ENCODE assay signal across 27 cellular contexts in the genomic region with DNA sequence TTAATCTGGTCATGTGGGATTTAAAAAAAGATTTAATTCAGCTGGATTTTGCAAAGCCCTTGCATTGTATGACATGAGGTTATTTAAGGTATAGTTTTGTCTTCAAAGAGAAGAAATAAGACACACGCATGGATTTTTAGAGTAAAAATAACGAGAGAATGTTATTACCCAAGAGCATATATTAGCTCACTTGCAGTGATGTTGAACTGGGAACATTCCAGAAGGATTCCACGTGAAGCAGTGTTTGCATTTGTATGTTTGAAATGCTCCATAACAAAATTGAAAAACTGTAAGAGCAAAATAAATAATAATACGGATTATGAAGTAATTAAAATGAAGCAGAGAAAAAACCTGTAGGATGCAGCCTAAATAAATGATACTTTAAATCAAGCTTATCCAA.
DNase-seq lines count a peak whose midpoint lies in the region; TF ChIP-seq lines count a peak whose summit lies in the region.
"Had no signal": no experiment of that assay in that cellular context is flagged by ENCODE, and none has a peak within 500 bp of the region (broad histone marks: within the 10 kb centered on the region; RNA-seq: fewer than 3 reads in every experiment).

No MANE protein-coding gene starts in this region.

- H2AFZ ChIP-seq in neural progenitor cell (replicated peaks) (peak overlapping the region; percentile 7), MM.1S (ENCODE audit: low read length) (no peak overlapping the region)
- H2AFZ ChIP-seq: parathyroid adenoma had no signal

- H3K9ac ChIP-seq in adipocyte (ENCODE audit: low read length): no peak overlapping the region
- no peak overlapping the region for H3K9ac ChIP-seq in neural progenitor cell
- H3K9ac ChIP-seq in MM.1S (ENCODE audit: low read length): no peak overlapping the region
- H3K9ac ChIP-seq: KMS-11, parathyroid adenoma had no signal

- CTCF ChIA-PET in Caco-2 (lab: Charles Lee): interaction anchor here (0.5 kb wide), 1 partner anchor 167 kb away, joined by 3 read pairs; no protein-coding TSS in a partner anchor

- H3K4me1 Mint-ChIP-seq in Caco-2 (ENCODE audit: low read depth, unreplicated experiment) (peaks cover 48% of the 10 kb centered on the region), neural progenitor cell (peaks cover 38% of the 10 kb centered on the region)
- H3K4me1 Mint-ChIP-seq: activated CD8-positive, alpha-beta memory T cell treated with anti-CD3 and anti-CD28 coated beads, Interleukin-2, amount 10 ng/mL, durations not matched to agents 7 days and 5 days; central memory CD8-positive, alpha-beta T cell had no signal

- H3K27ac ChIP-seq in neural progenitor cell (no peak overlapping the region), MM.1S (ENCODE audit: low read length) (no peak overlapping the region)
- H3K27ac ChIP-seq: KMS-11, parathyroid adenoma had no signal

- peaks cover 8% of the 10 kb centered on the region for H3F3A ChIP-seq in neural progenitor cell (ENCODE audit: low read depth)
- H3F3A ChIP-seq in MM.1S (ENCODE audit: insufficient read depth, low read length): no peaks in the 10 kb centered on the region

- H3K79me2 ChIP-seq in neural progenitor cell (ENCODE audit: low read depth) (no peaks in the 10 kb centered on the region), MM.1S (ENCODE audit: low read length) (no peaks in the 10 kb centered on the region)
- H3K79me2 ChIP-seq: parathyroid adenoma had no signal

- no peak overlapping the region for H3K4me2 ChIP-seq in neural progenitor cell
- no peak overlapping the region for H3K4me2 ChIP-seq in MM.1S (ENCODE audit: low read depth, low read length)
- H3K4me2 ChIP-seq: KMS-11 had no signal

- H3K36me3 Mint-ChIP-seq in Caco-2 (ENCODE audit: insufficient read depth, unreplicated experiment) (no peaks in the 10 kb centered on the region), neural progenitor cell (no peaks in the 10 kb centered on the region)
- H3K36me3 Mint-ChIP-seq: activated CD8-positive, alpha-beta memory T cell treated with anti-CD3 and anti-CD28 coated beads, Interleukin-2, amount 10 ng/mL, durations not matched to agents 7 days and 5 days had no signal

- no TSS peak for BruUV-seq in Caco-2 (replicated peaks; lab: Mats Ljungman, UMichigan)

- in situ Hi-C loops in KBM-7 (cut with MboI; ENCODE audit: low pct_unique_long_range_greater_than_20kb, low sequenced_read_pairs): no loop called here

- DNase-seq in Caco-2 (no peak), adipocyte (ENCODE audit: low read depth) (no peak), fibroblast of the aortic adventitia (ENCODE audit: low read depth) (peak; percentile 16), neural progenitor cell (ENCODE audit: low spot score) (no peak), KBM-7 (no peak), MM.1S (no peak), SK-N-DZ (ENCODE audit: low spot score) (no peak)
- DNase-seq: activated CD4-positive, alpha-beta T cell treated with anti-CD3 and anti-CD28 coated beads, Interleukin-2, amount 50 U/mL, for 4 hours; activated CD8-positive, alpha-beta memory T cell treated with anti-CD3 and anti-CD28 coated beads, Interleukin-2, amount 10 ng/mL, durations not matched to agents 7 days and 5 days; activated gamma-delta T cell treated with Interleukin-2 at 50 U/mL for 16 hours; activated T-cell treated with anti-CD3 and anti-CD28 coated beads, Interleukin-2, amount 50 U/mL, for 4 hours; esophagus squamous epithelium; NCI-H1417 treated with DMSO at 0.1 percent for 48 hours; NCI-H2081; NCI-H2227 treated with DMSO at 0.1 percent for 48 hours; NCI-H526 treated with DMSO at 0.1 percent for 48 hours; PC-3; spleen; stimulated activated CD4-positive, alpha-beta T cell treated with anti-CD3 and anti-CD28 coated beads, Interleukin-2, amount 100 ng/mL, for 24 hours; stimulated activated naive CD8-positive, alpha-beta T cell treated with anti-CD3 and anti-CD28 coated beads, Interleukin-15, Interleukin-2, amounts not matched to agents 100 U/mL and 50 U/mL, for 24 hours had no signal

- peak overlapping the region; percentile 43 for H3K27ac Mint-ChIP-seq in Caco-2 (ENCODE audit: unreplicated experiment)
- no peak overlapping the region for H3K27ac Mint-ChIP-seq in neural progenitor cell
- H3K27ac Mint-ChIP-seq: activated CD8-positive, alpha-beta memory T cell treated with anti-CD3 and anti-CD28 coated beads, Interleukin-2, amount 10 ng/mL, durations not matched to agents 7 days and 5 days; T-helper 1 cell treated with Interleukin-12 subunit alpha and Interleukin-12 subunit beta and Interleukin-4 antibody, amounts not matched to agents 30 μg/mL and 1 μg/mL, for 36 hours had no signal

- TF ChIP-seq CTCF in Caco-2 (IDR thresholded peaks at IDR 0.05; ENCODE audit: insufficient read depth in 1 of 2, low read depth in 1 of 2, low read length in 1 of 2, severe bottlenecking in 1 of 2, unreplicated experiment in 1 of 2): no peak
- no peak for TF ChIP-seq CTCF in fibroblast of the aortic adventitia (IDR thresholded peaks at IDR 0.05; ENCODE audit: insufficient read depth, low read length)
- TF ChIP-seq CTCF in neural progenitor cell (IDR thresholded peaks at IDR 0.05): no peak
- TF ChIP-seq CTCF in MM.1S (IDR thresholded peaks at IDR 0.05; ENCODE audit: low read length): no peak

- POLR2A ChIA-PET in Caco-2 (lab: Charles Lee): no interaction called here

- H3K36me3 ChIP-seq in Caco-2 (ENCODE audit: control insufficient read depth, insufficient read depth, low read length) (no peaks in the 10 kb centered on the region; the same call in 1 of the 2 replicates), adipocyte (ENCODE audit: control insufficient read depth, insufficient read depth, low read length, severe bottlenecking) (no peaks in the 10 kb centered on the region), neural progenitor cell (no peaks in the 10 kb centered on the region), MM.1S (replicated peaks; ENCODE audit: insufficient read depth, low read length) (no peaks in the 10 kb centered on the region)
- H3K36me3 ChIP-seq: esophagus squamous epithelium, HAP-1, spleen had no signal

- H3K4me3 Mint-ChIP-seq in Caco-2 (ENCODE audit: unreplicated experiment): no peak overlapping the region
- H3K4me3 Mint-ChIP-seq in neural progenitor cell: no peak overlapping the region
- H3K4me3 Mint-ChIP-seq: activated CD8-positive, alpha-beta memory T cell treated with anti-CD3 and anti-CD28 coated beads, Interleukin-2, amount 10 ng/mL, durations not matched to agents 7 days and 5 days; activated T-cell treated with anti-CD3 and anti-CD28 coated beads, Interleukin-2, amount 50 U/mL, for 4 hours; central memory CD8-positive, alpha-beta T cell; T-helper 1 cell treated with Interleukin-12 subunit alpha and Interleukin-12 subunit beta and Interleukin-4 antibody, amounts not matched to agents 30 μg/mL and 1 μg/mL, for 36 hours had no signal

- H3K9me3 Mint-ChIP-seq in Caco-2 (ENCODE audit: unreplicated experiment): no peaks in the 10 kb centered on the region
- H3K9me3 Mint-ChIP-seq in neural progenitor cell: no peaks in the 10 kb centered on the region
- H3K9me3 Mint-ChIP-seq: activated T-cell treated with anti-CD3 and anti-CD28 coated beads, Interleukin-2, amount 50 U/mL, for 4 hours; central memory CD8-positive, alpha-beta T cell; T-helper 1 cell treated with Interleukin-12 subunit alpha and Interleukin-12 subunit beta and Interleukin-4 antibody, amounts not matched to agents 30 μg/mL and 1 μg/mL, for 36 hours had no signal

- no peaks in the 10 kb centered on the region for H3K9me2 ChIP-seq in MM.1S (replicated peaks; ENCODE audit: insufficient read depth, low read length)

- 0 out of 2 replicates have a peak, but pooled peaks cover 2% of the 10 kb centered on the region for H3K9me3 ChIP-seq in Caco-2
- H3K9me3 ChIP-seq in adipocyte (ENCODE audit: control insufficient read depth, low read length): no peaks in the 10 kb centered on the region
- H3K9me3 ChIP-seq in neural progenitor cell (ENCODE audit: low read depth): no peaks in the 10 kb centered on the region
- no peaks in the 10 kb centered on the region for H3K9me3 ChIP-seq in MM.1S (replicated peaks; ENCODE audit: insufficient read depth, low read length)
- H3K9me3 ChIP-seq: esophagus squamous epithelium, HAP-1, spleen, testis had no signal

- H3K27me3 ChIP-seq in Caco-2 (replicated peaks; ENCODE audit: control insufficient read depth, insufficient read depth, low read length) (no peaks in the 10 kb centered on the region), adipocyte (replicated peaks; ENCODE audit: control insufficient read depth, insufficient read depth, low read length) (no peaks in the 10 kb centered on the region), neural progenitor cell (no peaks in the 10 kb centered on the region), MM.1S (replicated peaks; ENCODE audit: insufficient read depth, low read length) (no peaks in the 10 kb centered on the region)
- H3K27me3 ChIP-seq: spleen, testis had no signal

- H4K20me1 ChIP-seq in neural progenitor cell (ENCODE audit: low read depth): no peaks in the 10 kb centered on the region
- no peaks in the 10 kb centered on the region for H4K20me1 ChIP-seq in MM.1S (ENCODE audit: insufficient read depth, low read length)

- no peak overlapping the region for H3K4me3 ChIP-seq in Caco-2 (ENCODE audit: low read depth, low read length)
- peak overlapping the region; percentile 46 for H3K4me3 ChIP-seq in adipocyte (ENCODE audit: low read length)
- no peak overlapping the region for H3K4me3 ChIP-seq in fibroblast of the aortic adventitia (ENCODE audit: low read depth, low read length)
- no peak overlapping the region for H3K4me3 ChIP-seq in neural progenitor cell
- no peak overlapping the region for H3K4me3 ChIP-seq in MM.1S (ENCODE audit: low read length)
- H3K4me3 ChIP-seq: esophagus squamous epithelium, GM12878, HAP-1, spleen had no signal

- intact Hi-C loops in Caco-2 (cut with micrococcal nuclease; ENCODE audit: unreplicated experiment): loop anchor here (5.0 to 10.0 kb wide), 3 partner anchors 106 to 252 kb away; no protein-coding TSS in a partner anchor

- H3K27me3 Mint-ChIP-seq in Caco-2 (ENCODE audit: insufficient read depth, unreplicated experiment): no peaks in the 10 kb centered on the region
- peaks cover 11% of the 10 kb centered on the region for H3K27me3 Mint-ChIP-seq in neural progenitor cell (ENCODE audit: insufficient read depth, low read depth)

- peaks cover 46% of the 10 kb centered on the region for H3K4me1 ChIP-seq in Caco-2
- peaks cover 16% of the 10 kb centered on the region for H3K4me1 ChIP-seq in adipocyte (ENCODE audit: control insufficient read depth, insufficient read depth, low read length)
- peaks cover 16% of the 10 kb centered on the region for H3K4me1 ChIP-seq in neural progenitor cell
- H3K4me1 ChIP-seq in MM.1S (ENCODE audit: low read length): no peaks in the 10 kb centered on the region
- H3K4me1 ChIP-seq: HAP-1, parathyroid adenoma had no signal
